In the genomic region with DNA sequence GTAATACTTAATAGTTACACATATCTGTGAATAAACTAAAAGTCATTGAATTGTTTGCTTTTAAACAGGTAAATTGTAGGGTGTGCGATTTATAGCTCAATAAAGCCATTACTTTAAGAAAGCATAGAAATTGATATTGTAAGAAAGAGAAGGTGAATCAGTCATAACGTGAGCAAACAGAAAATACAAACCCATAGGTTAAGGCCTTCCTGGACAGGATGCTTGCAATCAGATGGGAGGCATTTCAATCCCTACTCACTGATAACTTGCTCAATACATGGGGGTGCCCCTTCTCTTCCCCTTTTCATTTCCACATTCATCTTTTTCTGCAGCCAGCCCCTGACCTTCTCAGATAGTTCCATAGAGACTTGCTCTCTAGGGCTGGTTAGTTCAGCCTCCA, we compare ENCODE assay signal across 28 cellular contexts. TPM values are rescaled to one million over a fixed set of nuclear protein-coding genes. Genes with fewer than 3 reads are reported as not detected.
DNase-seq lines count a peak whose midpoint lies in the region; ATAC-seq, FAIRE-seq and TF ChIP-seq lines count a peak whose summit lies in the region.
"Had no signal": no experiment of that assay in that cellular context is flagged by ENCODE, and none has a peak within 500 bp of the region (broad histone marks: within the 10 kb centered on the region; RNA-seq: fewer than 3 reads in every experiment).

No MANE protein-coding gene starts in this region.

- H3K27ac Mint-ChIP-seq in activated T-cell treated with anti-CD3 and anti-CD28 coated beads, Interleukin-2, amount 50 U/mL, for 72 hours = no peak overlapping the region
- no peak overlapping the region for H3K27ac Mint-ChIP-seq in activated T-cell treated with anti-CD3 and anti-CD28 coated beads, Interleukin-2, amount 50 U/mL, for 24 hours
- H3K27ac Mint-ChIP-seq in activated CD8-positive, alpha-beta T cell treated with anti-CD3 and anti-CD28 coated beads, Interleukin-2, amount 10 ng/mL, durations not matched to agents 7 days and 5 days = peak overlapping the region; percentile 50
- H3K27ac Mint-ChIP-seq: activated CD4-positive, alpha-beta memory T cell treated with anti-CD3 and anti-CD28 coated beads for 36 hours; activated naive CD8-positive, alpha-beta T cell; H9; stimulated activated memory B cell treated with anti-CD40 and anti-IgM and Interleukin-4, amounts not matched to agents 10 μg/mL and 1 μg/mL and 100 μg/mL, for 72 hours; T-helper 2 cell treated with Interferon-gamma antibody and Interleukin-4, amounts not matched to agents 5 μg/mL and 100 μg/mL, for 36 hours had no signal

- TF ChIP-seq CTCF in pancreas (IDR thresholded peaks at IDR 0.05) = no peak
- no peak for TF ChIP-seq CTCF in kidney (IDR thresholded peaks at IDR 0.05; ENCODE audit: borderline replicate concordance, extremely low read depth, insufficient read depth)

- H3K27me3 Mint-ChIP-seq in activated T-cell treated with anti-CD3 and anti-CD28 coated beads, Interleukin-2, amount 50 U/mL, for 72 hours (ENCODE audit: low read depth) = no peaks in the 10 kb centered on the region
- no peaks in the 10 kb centered on the region for H3K27me3 Mint-ChIP-seq in activated T-cell treated with anti-CD3 and anti-CD28 coated beads, Interleukin-2, amount 50 U/mL, for 24 hours
- peaks cover 3% of the 10 kb centered on the region for H3K27me3 Mint-ChIP-seq in activated CD8-positive, alpha-beta T cell treated with anti-CD3 and anti-CD28 coated beads, Interleukin-2, amount 10 ng/mL, durations not matched to agents 7 days and 5 days (ENCODE audit: low read depth)
- H3K27me3 Mint-ChIP-seq: stimulated activated memory B cell treated with anti-CD40 and anti-IgM and Interleukin-4, amounts not matched to agents 10 μg/mL and 1 μg/mL and 100 μg/mL, for 72 hours had no signal

- no peak for DNase-seq in activated T-cell treated with anti-CD3 and anti-CD28 coated beads, Interleukin-2, amount 50 U/mL, for 72 hours
- no peak for DNase-seq in activated T-cell treated with anti-CD3 and anti-CD28 coated beads, Interleukin-2, amount 50 U/mL, for 24 hours
- DNase-seq in MV-4-11 (lab: John Stamatoyannopoulos, UW) (peak; percentile 43), pancreas (no peak), mucosa of gallbladder (ENCODE audit: low spot score) (no peak), kidney (no peak)
- DNase-seq in activated CD8-positive, alpha-beta T cell treated with anti-CD3 and anti-CD28 coated beads, Interleukin-2, amount 10 ng/mL, durations not matched to agents 7 days and 5 days = no peak
- DNase-seq: activated CD4-positive, alpha-beta memory T cell treated with anti-CD3 and anti-CD28 coated beads for 36 hours; activated T-cell treated with anti-CD3 and anti-CD28 coated beads, Interleukin-2, amount 50 U/mL, for 48 hours; central memory CD4-positive, alpha-beta T cell; DMS 273 treated with DMSO at 0.1 percent for 48 hours; dorsolateral prefrontal cortex; GDM1; H9; NCI-H1694 treated with DMSO at 0.1 percent for 48 hours; SJCRH30; stimulated activated CD4-positive, alpha-beta T cell treated with anti-CD3 and anti-CD28 coated beads, Interleukin-2, amount 100 ng/mL, for 24 hours; testis had no signal

- H3K4me3 ChIP-seq in pancreas = no peak overlapping the region
- no peak overlapping the region for H3K4me3 ChIP-seq in kidney (ENCODE audit: low read length in 2 of 2)
- H3K4me3 ChIP-seq: ascending aorta, dorsolateral prefrontal cortex, K562, SJCRH30, skin epidermis, testis, vagina had no signal

- no peaks in the 10 kb centered on the region for H3K36me3 Mint-ChIP-seq in activated T-cell treated with anti-CD3 and anti-CD28 coated beads, Interleukin-2, amount 50 U/mL, for 72 hours (ENCODE audit: insufficient read depth in 2 of 2)
- no peaks in the 10 kb centered on the region for H3K36me3 Mint-ChIP-seq in activated T-cell treated with anti-CD3 and anti-CD28 coated beads, Interleukin-2, amount 50 U/mL, for 24 hours (ENCODE audit: low read depth)
- H3K36me3 Mint-ChIP-seq in activated CD8-positive, alpha-beta T cell treated with anti-CD3 and anti-CD28 coated beads, Interleukin-2, amount 10 ng/mL, durations not matched to agents 7 days and 5 days (ENCODE audit: low read depth) = no peaks in the 10 kb centered on the region
- H3K36me3 Mint-ChIP-seq: activated CD4-positive, alpha-beta memory T cell treated with anti-CD3 and anti-CD28 coated beads for 36 hours; activated naive CD8-positive, alpha-beta T cell; stimulated activated memory B cell treated with anti-CD40 and anti-IgM and Interleukin-4, amounts not matched to agents 10 μg/mL and 1 μg/mL and 100 μg/mL, for 72 hours had no signal

- no peaks in the 10 kb centered on the region for H3K36me3 ChIP-seq in pancreas
- H3K36me3 ChIP-seq in kidney (ENCODE audit: control insufficient read depth in 1 of 2, insufficient read depth in 2 of 2, low read length in 2 of 2) = no peaks in the 10 kb centered on the region
- H3K36me3 ChIP-seq: ascending aorta, SJCRH30, vagina had no signal

- no peak overlapping the region for H3K4me3 Mint-ChIP-seq in activated T-cell treated with anti-CD3 and anti-CD28 coated beads, Interleukin-2, amount 50 U/mL, for 72 hours
- H3K4me3 Mint-ChIP-seq in activated T-cell treated with anti-CD3 and anti-CD28 coated beads, Interleukin-2, amount 50 U/mL, for 24 hours = no peak overlapping the region
- H3K4me3 Mint-ChIP-seq in activated CD8-positive, alpha-beta T cell treated with anti-CD3 and anti-CD28 coated beads, Interleukin-2, amount 10 ng/mL, durations not matched to agents 7 days and 5 days = no peak overlapping the region
- H3K4me3 Mint-ChIP-seq: activated CD4-positive, alpha-beta memory T cell treated with anti-CD3 and anti-CD28 coated beads for 36 hours; activated naive CD8-positive, alpha-beta T cell; H9; stimulated activated memory B cell treated with anti-CD40 and anti-IgM and Interleukin-4, amounts not matched to agents 10 μg/mL and 1 μg/mL and 100 μg/mL, for 72 hours; T-helper 2 cell treated with Interferon-gamma antibody and Interleukin-4, amounts not matched to agents 5 μg/mL and 100 μg/mL, for 36 hours had no signal

- peak overlapping the region in 1 of 4 donors; percentile 6 for H3K27ac ChIP-seq in pancreas
- H3K27ac ChIP-seq in kidney (ENCODE audit: low read depth in 2 of 2, low read length in 2 of 2) = no peak overlapping the region
- H3K27ac ChIP-seq: ascending aorta, C4-2B, epithelial cell of prostate, SJCRH30, skin epidermis, testis, vagina had no signal

- peaks cover 17% of the 10 kb centered on the region for H3K4me1 Mint-ChIP-seq in activated T-cell treated with anti-CD3 and anti-CD28 coated beads, Interleukin-2, amount 50 U/mL, for 72 hours (ENCODE audit: low read depth)
- peaks cover 18% of the 10 kb centered on the region for H3K4me1 Mint-ChIP-seq in activated T-cell treated with anti-CD3 and anti-CD28 coated beads, Interleukin-2, amount 50 U/mL, for 24 hours (ENCODE audit: low read depth)
- H3K4me1 Mint-ChIP-seq in activated CD8-positive, alpha-beta T cell treated with anti-CD3 and anti-CD28 coated beads, Interleukin-2, amount 10 ng/mL, durations not matched to agents 7 days and 5 days (ENCODE audit: low read depth) = peaks cover 30% of the 10 kb centered on the region
- H3K4me1 Mint-ChIP-seq: stimulated activated memory B cell treated with anti-CD40 and anti-IgM and Interleukin-4, amounts not matched to agents 10 μg/mL and 1 μg/mL and 100 μg/mL, for 72 hours had no signal

- H3K9me3 ChIP-seq in pancreas = no peaks in the 10 kb centered on the region
- H3K9me3 ChIP-seq in kidney (ENCODE audit: control insufficient read depth in 1 of 2, low read length in 2 of 2) = no peaks in the 10 kb centered on the region
- H3K9me3 ChIP-seq: ascending aorta, SJCRH30, testis, vagina had no signal

- POLR2A ChIA-PET in activated CD8-positive, alpha-beta T cell treated with anti-CD3 and anti-CD28 coated beads, Interleukin-2, amount 10 ng/mL, durations not matched to agents 7 days and 5 days (lab: Charles Lee) = no interaction called here

- H3K4me1 ChIP-seq in pancreas (peaks cover 4 to 20% (median 11%) of the 10 kb centered on the region in 3 donors), kidney (ENCODE audit: control insufficient read depth in 1 of 2, insufficient read depth in 1 of 2, low read depth in 1 of 2, low read length in 2 of 2) (no peaks in the 10 kb centered on the region)
- H3K4me1 ChIP-seq: ascending aorta, SJCRH30, testis, vagina had no signal

- H3K9me3 Mint-ChIP-seq in activated T-cell treated with anti-CD3 and anti-CD28 coated beads, Interleukin-2, amount 50 U/mL, for 72 hours = no peaks in the 10 kb centered on the region
- no peaks in the 10 kb centered on the region for H3K9me3 Mint-ChIP-seq in activated T-cell treated with anti-CD3 and anti-CD28 coated beads, Interleukin-2, amount 50 U/mL, for 24 hours
- H3K9me3 Mint-ChIP-seq in activated CD8-positive, alpha-beta T cell treated with anti-CD3 and anti-CD28 coated beads, Interleukin-2, amount 10 ng/mL, durations not matched to agents 7 days and 5 days (ENCODE audit: insufficient read depth) = no peaks in the 10 kb centered on the region
- H3K9me3 Mint-ChIP-seq: activated CD4-positive, alpha-beta memory T cell treated with anti-CD3 and anti-CD28 coated beads for 36 hours; H9; stimulated activated memory B cell treated with anti-CD40 and anti-IgM and Interleukin-4, amounts not matched to agents 10 μg/mL and 1 μg/mL and 100 μg/mL, for 72 hours; T-helper 2 cell treated with Interferon-gamma antibody and Interleukin-4, amounts not matched to agents 5 μg/mL and 100 μg/mL, for 36 hours had no signal

- WGBS in pancreas, 2 donors = 70 to 77% methylated on average over 2 of the region's 2 CpGs

- CTCF ChIA-PET in activated CD8-positive, alpha-beta T cell treated with anti-CD3 and anti-CD28 coated beads, Interleukin-2, amount 10 ng/mL, durations not matched to agents 7 days and 5 days (lab: Charles Lee) = interaction anchor here (1.4 kb wide), 1 partner anchor 17 kb away, joined by 4 read pairs; no protein-coding TSS in a partner anchor

- ATAC-seq in activated T-cell treated with anti-CD3 and anti-CD28 coated beads, Interleukin-2, amount 50 U/mL, for 72 hours (replicated peaks in 1 of 2) = peak; percentile 5 to 13
- ATAC-seq in activated CD8-positive, alpha-beta T cell treated with anti-CD3 and anti-CD28 coated beads, Interleukin-2, amount 10 ng/mL, durations not matched to agents 7 days and 5 days = peak; percentile 25
- peak in 3 of 4 donors; percentile 7 to 24 (median 22) for ATAC-seq in pancreas
- no peak for ATAC-seq in GM18520 (IDR thresholded peaks at IDR 0.05; ENCODE audit: unreplicated experiment)
- ATAC-seq: K562; stimulated activated memory B cell treated with anti-CD40 and anti-IgM and Interleukin-4, amounts not matched to agents 10 μg/mL and 1 μg/mL and 100 μg/mL, for 72 hours had no signal

- FAIRE-seq in pancreas (lab: Jason Lieb, UNC) (no peak), kidney (lab: Jason Lieb, UNC) (no peak)
- FAIRE-seq: K562 had no signal

- no peak overlapping the region for H3K9ac ChIP-seq in kidney (ENCODE audit: low read length in 2 of 2)

- intact Hi-C loops in pancreas (cut with DNase I) = no loop called here
- intact Hi-C loops in kidney (cut with DNase I) = no loop called here

- H3K27me3 ChIP-seq in pancreas = no peaks in the 10 kb centered on the region
- H3K27me3 ChIP-seq: ascending aorta, dorsolateral prefrontal cortex, SJCRH30, testis, vagina had no signal

RNA-seq across cellular contexts. Expression of a gene that starts 12.4 kb away (rescaled TPM):
- total RNA-seq in activated T-cell treated with anti-CD3 and anti-CD28 coated beads, Interleukin-2, amount 50 U/mL, for 72 hours = 1 to 10 TPM in 1 of 2 donors, under 1 TPM in 1; 0.91 to 1.2 TPM
- total RNA-seq in activated CD8-positive, alpha-beta T cell treated with anti-CD3 and anti-CD28 coated beads, Interleukin-2, amount 10 ng/mL, durations not matched to agents 7 days and 5 days = 1 to 10 TPM; 8.7 to 9.2 TPM
- total RNA-seq in pancreas (10 to 100 TPM; 19.6 to 32.9 (median 24.0) TPM), mucosa of gallbladder (24.7 TPM), kidney (22.5 TPM)
- polyA plus RNA-seq in pancreas (10 to 100 TPM in 1 of 2 donors, 1 to 10 TPM in 1; 8.2 to 12.8 TPM), kidney (ENCODE audit: insufficient read depth, low read depth, low replicate concordance) (7.4 TPM)

Comparison
In these comparisons a context has a peak if more than half of its experiments do, and no peak if none do; other contexts are left out.
1. RNA of a gene that starts 12.4 kb away (total RNA-seq): 24.7 TPM in mucosa of gallbladder (single experiment), 19.6 to 32.9 TPM in pancreas, 22.5 TPM in kidney (single experiment) and 8.7 to 9.2 TPM in activated CD8-positive, alpha-beta T cell treated with anti-CD3 and anti-CD28 coated beads, Interleukin-2, amount 10 ng/mL, durations not matched to agents 7 days and 5 days; 0.91 to 1.2 TPM in activated T-cell treated with anti-CD3 and anti-CD28 coated beads, Interleukin-2, amount 50 U/mL, for 72 hours; every median in the first group is over 4 times any median in the second.